ENCODE assay signal across 17 cellular contexts in genomic region chr2:224870341-224870740, GRCh38.
DNase-seq lines count a peak whose midpoint lies in the region; ATAC-seq and TF ChIP-seq lines count a peak whose summit lies in the region.
"Had no signal": no experiment of that assay in that cellular context is flagged by ENCODE, and none has a peak within 500 bp of the region (broad histone marks: within the 10 kb centered on the region; RNA-seq: fewer than 3 reads in every experiment).

No MANE protein-coding gene starts in this region.

- H3K4me3 ChIP-seq in ACC112 (ENCODE audit: low read depth, low read length), result no peak overlapping the region; the same call in 1 of the 2 replicates
- no peak overlapping the region for H3K4me3 ChIP-seq in CD8-positive, alpha-beta T cell (ENCODE audit: low read depth, low read length)
- H3K4me3 ChIP-seq in foreskin fibroblast (ENCODE audit: low read depth in 1 of 2, low read length in 2 of 2), result no peak overlapping the region
- H3K4me3 ChIP-seq: mucosa of descending colon, prostate gland had no signal

- H3K27me3 ChIP-seq in ACC112 (ENCODE audit: insufficient read depth, low read length), result no peaks in the 10 kb centered on the region
- no peaks in the 10 kb centered on the region for H3K27me3 ChIP-seq in CD8-positive, alpha-beta T cell (ENCODE audit: insufficient read depth, low read length)
- H3K27me3 ChIP-seq: BE2C had no signal

- no peak for ATAC-seq in CD8-positive, alpha-beta T cell
- ATAC-seq in activated T-helper 17 cell treated with anti-CD3 and anti-CD28 coated beads, Interleukin-2, amount 50 U/mL, for 72 hours (replicated peaks), result no peak
- no peak for ATAC-seq in GM21786 (IDR thresholded peaks at IDR 0.05; ENCODE audit: unreplicated experiment)
- ATAC-seq: mucosa of descending colon, Right ventricle myocardium inferior had no signal

- H3K4me1 Mint-ChIP-seq in CD8-positive, alpha-beta T cell (ENCODE audit: low read depth), result peaks cover 22% of the 10 kb centered on the region
- H3K4me1 Mint-ChIP-seq in activated T-helper 17 cell treated with anti-CD3 and anti-CD28 coated beads, Interleukin-2, amount 50 U/mL, for 72 hours, result peaks cover 10% of the 10 kb centered on the region
- no peaks in the 10 kb centered on the region for H3K4me1 Mint-ChIP-seq in glutamatergic neuron (ENCODE audit: low read depth, unreplicated experiment)

- intact Hi-C loops in CD8-positive, alpha-beta T cell (cut with DNase I, micrococcal nuclease), result no loop called here

- H3K27ac ChIP-seq in ACC112 (ENCODE audit: low read depth, low read length), result peak overlapping the region; percentile 95
- no peak overlapping the region for H3K27ac ChIP-seq in CD8-positive, alpha-beta T cell (ENCODE audit: low read depth, low read length)
- H3K27ac ChIP-seq: prostate gland had no signal

- peaks cover 18% of the 10 kb centered on the region for H3K4me1 ChIP-seq in ACC112 (ENCODE audit: control insufficient read depth, insufficient read depth, low read length, unreplicated experiment)
- H3K4me1 ChIP-seq in CD8-positive, alpha-beta T cell (ENCODE audit: insufficient read depth, low read length), result peaks cover 6% of the 10 kb centered on the region
- H3K4me1 ChIP-seq: BE2C, prostate gland had no signal

- H3K36me3 Mint-ChIP-seq in CD8-positive, alpha-beta T cell, result peaks cover 89% of the 10 kb centered on the region
- peaks cover 100% of the 10 kb centered on the region for H3K36me3 Mint-ChIP-seq in activated T-helper 17 cell treated with anti-CD3 and anti-CD28 coated beads, Interleukin-2, amount 50 U/mL, for 72 hours (ENCODE audit: low read depth)
- H3K36me3 Mint-ChIP-seq in glutamatergic neuron (ENCODE audit: unreplicated experiment), result no peaks in the 10 kb centered on the region

- CTCF ChIA-PET in CD8-positive, alpha-beta T cell (lab: Charles Lee), result interaction anchor here (1.0 to 1.1 kb wide), 2 partner anchors 10 to 132 kb away, joined by 3 to 6 read pairs; no protein-coding TSS in a partner anchor

- POLR2A ChIA-PET in CD8-positive, alpha-beta T cell (lab: Charles Lee), result interaction anchor here (0.7 kb wide), 1 partner anchor 12 kb away, joined by 4 read pairs; no protein-coding TSS in a partner anchor

- DNase-seq in CD8-positive, alpha-beta T cell, result no peak
- DNase-seq in foreskin fibroblast (peak; percentile 84 to 91), glutamatergic neuron (no peak), NCI-H1694 treated with DMSO at 0.1 percent for 48 hours (lab: John Stamatoyannopoulos, UW) (no peak), epidermal melanocyte (ENCODE audit: insufficient read length, low spot score) (no peak)
- DNase-seq: BE2C, head of caudate nucleus, kidney glomerular epithelial cell, mucosa of descending colon, NCI-H2029 had no signal

- peak overlapping the region; percentile 89 for H3K27ac Mint-ChIP-seq in CD8-positive, alpha-beta T cell
- H3K27ac Mint-ChIP-seq in activated T-helper 17 cell treated with anti-CD3 and anti-CD28 coated beads, Interleukin-2, amount 50 U/mL, for 72 hours, result peak overlapping the region; percentile 31
- no peak overlapping the region for H3K27ac Mint-ChIP-seq in glutamatergic neuron (ENCODE audit: unreplicated experiment)
- H3K27ac Mint-ChIP-seq: T-helper 2 cell treated with Interferon-gamma antibody and Interleukin-4, amounts not matched to agents 5 μg/mL and 100 μg/mL, for 36 hours had no signal

- no peaks in the 10 kb centered on the region for H3K9me3 ChIP-seq in CD8-positive, alpha-beta T cell (ENCODE audit: low read length)
- H3K9me3 ChIP-seq: BE2C, mucosa of descending colon, prostate gland had no signal

- H3K4me3 Mint-ChIP-seq in CD8-positive, alpha-beta T cell, result no peak overlapping the region
- H3K4me3 Mint-ChIP-seq in activated T-helper 17 cell treated with anti-CD3 and anti-CD28 coated beads, Interleukin-2, amount 50 U/mL, for 72 hours, result no peak overlapping the region
- no peak overlapping the region for H3K4me3 Mint-ChIP-seq in glutamatergic neuron (ENCODE audit: unreplicated experiment)
- H3K4me3 Mint-ChIP-seq: central memory CD8-positive, alpha-beta T cell; T-helper 2 cell treated with Interferon-gamma antibody and Interleukin-4, amounts not matched to agents 5 μg/mL and 100 μg/mL, for 36 hours had no signal

- no peaks in the 10 kb centered on the region for H3K9me3 Mint-ChIP-seq in CD8-positive, alpha-beta T cell
- H3K9me3 Mint-ChIP-seq in activated T-helper 17 cell treated with anti-CD3 and anti-CD28 coated beads, Interleukin-2, amount 50 U/mL, for 72 hours, result no peaks in the 10 kb centered on the region
- H3K9me3 Mint-ChIP-seq in glutamatergic neuron (ENCODE audit: unreplicated experiment), result no peaks in the 10 kb centered on the region
- H3K9me3 Mint-ChIP-seq: central memory CD8-positive, alpha-beta T cell had no signal

- peaks cover 46% of the 10 kb centered on the region for H3K36me3 ChIP-seq in ACC112 (ENCODE audit: insufficient read depth, low read length)
- peaks cover 57% of the 10 kb centered on the region for H3K36me3 ChIP-seq in CD8-positive, alpha-beta T cell (ENCODE audit: insufficient read depth, low read length)
- H3K36me3 ChIP-seq: BE2C, prostate gland had no signal

- TF ChIP-seq CTCF in CD8-positive, alpha-beta T cell (IDR thresholded peaks at IDR 0.05), result no peak
- TF ChIP-seq CTCF in foreskin fibroblast (IDR thresholded peaks at IDR 0.05; ENCODE audit: low read depth, low read length) (no peak), glutamatergic neuron (IDR thresholded peaks at IDR 0.05; ENCODE audit: partially characterized antibody, unreplicated experiment) (no peak)

- H2AFZ ChIP-seq in ACC112 (ENCODE audit: low read length, unreplicated experiment), result peak overlapping the region; percentile 6

- no peaks in the 10 kb centered on the region for H3K27me3 Mint-ChIP-seq in CD8-positive, alpha-beta T cell (ENCODE audit: low read depth)
- no peaks in the 10 kb centered on the region for H3K27me3 Mint-ChIP-seq in activated T-helper 17 cell treated with anti-CD3 and anti-CD28 coated beads, Interleukin-2, amount 50 U/mL, for 72 hours
- H3K27me3 Mint-ChIP-seq in glutamatergic neuron (ENCODE audit: unreplicated experiment), result no peaks in the 10 kb centered on the region
- H3K27me3 Mint-ChIP-seq: central memory CD8-positive, alpha-beta T cell had no signal

- no peaks in the 10 kb centered on the region for H3K79me2 ChIP-seq in ACC112 (ENCODE audit: control insufficient read depth, insufficient read depth, low read length, unreplicated experiment)

Comparison
In these comparisons a context has a peak if more than half of its experiments do, and no peak if none do; other contexts are left out.
1. DNase-seq: peak in foreskin fibroblast (2 of 2); none in CD8-positive, alpha-beta T cell (0 of 7), glutamatergic neuron (single experiment), NCI-H1694 treated with DMSO at 0.1 percent for 48 hours (single experiment) and epidermal melanocyte (single experiment).